1 cellular context compared by ENCODE assay signal in genomic region chr4:139015269-139015947, GRCh38.
TF ChIP-seq lines count a peak whose summit lies in the region.

Gene NOCT, plus strand, starts transcription at chr4:139015781. Its CDS starts 201 bp downstream, at chr4:139015982.

TF ChIP-seq in HepG2, 621 proteins besides CTCF, POLR2A, EP300 and RAD21 (continued from another document and continues in another):
- no peak for TF ChIP-seq ZBTB40 (IDR thresholded peaks at IDR 0.05)
- TF ChIP-seq ZBTB40 (CRISPR knock-in tag; IDR thresholded peaks at IDR 0.05) = peak; percentile 61; the same call in 1 of the 2 replicates
- TF ChIP-seq RFX1 (IDR thresholded peaks at IDR 0.05) = no peak
- peak; percentile 8 for TF ChIP-seq HNRNPK (IDR thresholded peaks at IDR 0.05; ENCODE audit: low read depth, low read length, poor library complexity, severe bottlenecking)
- peak; percentile 93 for TF ChIP-seq ARID4A (CRISPR knock-in tag; IDR thresholded peaks at IDR 0.05; ENCODE audit: borderline replicate concordance)
- no peak for TF ChIP-seq ZBTB25 (CRISPR knock-in tag; IDR thresholded peaks at IDR 0.05)
- TF ChIP-seq KAT8 (CRISPR knock-in tag; IDR thresholded peaks at IDR 0.05) = peak; percentile 58; the same call in 1 of the 2 replicates
- TF ChIP-seq ZNF768 (CRISPR knock-in tag; IDR thresholded peaks at IDR 0.05) = peak; percentile 69; the same call in 1 of the 2 replicates
- TF ChIP-seq GZF1 (CRISPR knock-in tag; IDR thresholded peaks at IDR 0.05) = peak; percentile 33; the same call in 1 of the 2 replicates
- peak; percentile 41 for TF ChIP-seq FOXO1 (CRISPR knock-in tag; IDR thresholded peaks at IDR 0.05)
- no peak; the same call in 1 of the 2 replicates for TF ChIP-seq PPARG (CRISPR knock-in tag; conservative IDR thresholded peaks at IDR 0.05)
- no peak for TF ChIP-seq ATM (IDR thresholded peaks at IDR 0.05; ENCODE audit: borderline replicate concordance)
- peak; percentile 22; the same call in 1 of the 2 replicates for TF ChIP-seq ZFP36L1 (CRISPR knock-in tag; IDR thresholded peaks at IDR 0.05)
- peak; percentile 74; the same call in 1 of the 2 replicates for TF ChIP-seq ZNF572 (CRISPR knock-in tag; IDR thresholded peaks at IDR 0.05)
- TF ChIP-seq CEBPG (CRISPR knock-in tag; IDR thresholded peaks at IDR 0.05) = no peak
- TF ChIP-seq RBFOX2 (IDR thresholded peaks at IDR 0.05; ENCODE audit: low read depth, low read length) = peak; percentile 96
- TF ChIP-seq MTERF4 (CRISPR knock-in tag; IDR thresholded peaks at IDR 0.05) = no peak
- no peak; the same call in 1 of the 2 replicates for TF ChIP-seq ZSCAN5A (CRISPR knock-in tag; IDR thresholded peaks at IDR 0.05; ENCODE audit: borderline replicate concordance)
- peak; percentile 71 for TF ChIP-seq XRCC5 (optimal IDR thresholded peaks at IDR 0.05; ENCODE audit: low read length)
- 0 out of 2 replicates have a peak, but pooled peaks have one; percentile 20 for TF ChIP-seq JUND (CRISPR knock-in tag; IDR thresholded peaks at IDR 0.05)
- 0 out of 2 replicates have a peak, but pooled peaks have one; percentile 48 for TF ChIP-seq KLF9 (CRISPR knock-in tag; IDR thresholded peaks at IDR 0.05; ENCODE audit: low read depth)
- peak; percentile 92 for TF ChIP-seq ZNF781 (CRISPR knock-in tag; IDR thresholded peaks at IDR 0.05; ENCODE audit: borderline replicate concordance, not compliant biosample characterization)
- TF ChIP-seq ZNF761 (CRISPR knock-in tag; conservative IDR thresholded peaks at IDR 0.05) = peak; percentile 69; the same call in 1 of the 2 replicates
- TF ChIP-seq E2F5 (CRISPR knock-in tag; conservative IDR thresholded peaks at IDR 0.05) = 0 out of 2 replicates have a peak, but pooled peaks have one; percentile 42
- peak; percentile 99 for TF ChIP-seq HIVEP1 (CRISPR knock-in tag; IDR thresholded peaks at IDR 0.05)
- TF ChIP-seq CBFB (CRISPR knock-in tag; IDR thresholded peaks at IDR 0.05) = 0 out of 2 replicates have a peak, but pooled peaks have one; percentile 21
- TF ChIP-seq MXD3 (CRISPR knock-in tag; IDR thresholded peaks at IDR 0.05) = peak; percentile 92
- no peak for TF ChIP-seq U2AF2 (IDR thresholded peaks at IDR 0.05; ENCODE audit: low read depth, low read length)
- TF ChIP-seq CBX1 (IDR thresholded peaks at IDR 0.05; ENCODE audit: low read depth) = peak; percentile 34
- TF ChIP-seq ZNF292 (CRISPR knock-in tag; IDR thresholded peaks at IDR 0.05; ENCODE audit: borderline replicate concordance, low read depth) = peak; percentile 79; the same call in 1 of the 2 replicates
- 0 out of 2 replicates have a peak, but pooled peaks have one; percentile 66 for TF ChIP-seq CHCHD3 (CRISPR knock-in tag; IDR thresholded peaks at IDR 0.05)
- 0 out of 2 replicates have a peak, but pooled peaks have one; percentile 33 for TF ChIP-seq ZBTB14 (CRISPR knock-in tag; IDR thresholded peaks at IDR 0.05)
- TF ChIP-seq ZNF44 (CRISPR knock-in tag; IDR thresholded peaks at IDR 0.05) = no peak
- peak; percentile 51; the same call in 1 of the 2 replicates for TF ChIP-seq TFE3 (CRISPR knock-in tag; IDR thresholded peaks at IDR 0.05)
- no peak; the same call in 1 of the 2 replicates for TF ChIP-seq CREB1 (IDR thresholded peaks at IDR 0.05)
- peak; percentile 70; the same call in 1 of the 2 replicates for TF ChIP-seq CREB1 (CRISPR knock-in tag; IDR thresholded peaks at IDR 0.05)
- no peak for TF ChIP-seq ZNF7 (CRISPR knock-in tag; IDR thresholded peaks at IDR 0.05)
- TF ChIP-seq ZNF782 (CRISPR knock-in tag; IDR thresholded peaks at IDR 0.05; ENCODE audit: borderline replicate concordance) = 0 out of 2 replicates have a peak, but pooled peaks have one; percentile 52
- TF ChIP-seq PHF21A (CRISPR knock-in tag; IDR thresholded peaks at IDR 0.05) = no peak; the same call in 1 of the 2 replicates
- TF ChIP-seq ZNF549 (CRISPR knock-in tag; IDR thresholded peaks at IDR 0.05) = no peak
